In genomic region chr10:109922976-109923921, GRCh38 we compare ENCODE assay signal across 8 cellular contexts. TPM values are rescaled to one million over a fixed set of nuclear protein-coding genes. Genes with fewer than 3 reads are reported as not detected.
DNase-seq lines count a peak whose midpoint lies in the region.

Gene XPNPEP1, minus strand, starts transcription at chr10:109923511. Its CDS starts 78 bp downstream, at chr10:109923433.

- H3K79me2 ChIP-seq in GM23248 (ENCODE audit: insufficient read depth) (peaks cover 50% of the 10 kb centered on the region), Karpas-422 (ENCODE audit: low read length) (peaks cover 49% of the 10 kb centered on the region)

- H3K9me2 ChIP-seq in GM23248 (ENCODE audit: insufficient read depth): no peaks in the 10 kb centered on the region
- H3K9me2 ChIP-seq in Karpas-422 (replicated peaks; ENCODE audit: insufficient read depth, low read length): no peaks in the 10 kb centered on the region

- in situ Hi-C loops in GM23248 (cut with MboI) (no loop called here), SK-MEL-5 (cut with HindIII; ENCODE audit: low pct_unique_long_range_greater_than_20kb, low sequenced_read_pairs) (no loop called here)

- H3K36me3 ChIP-seq in GM23248 (ENCODE audit: low read depth) (no peaks in the 10 kb centered on the region), Karpas-422 (ENCODE audit: insufficient read depth, low read length) (peaks cover 11% of the 10 kb centered on the region)

- peak within 1 kb of the TSS; percentile 70 for H3K27ac ChIP-seq in GM23248
- peak within 1 kb of the TSS; percentile 58 for H3K27ac ChIP-seq in Karpas-422 (ENCODE audit: low read length)

- peak within 1 kb of the TSS; percentile 95 for H3K9ac ChIP-seq in GM23248
- H3K9ac ChIP-seq in Karpas-422 (ENCODE audit: low read length): peak within 1 kb of the TSS; percentile 84

- 0 out of 2 replicates have a peak, but pooled peaks cover 3% of the 10 kb centered on the region for H3F3A ChIP-seq in GM23248 (ENCODE audit: insufficient read depth)

- no peaks in the 10 kb centered on the region for H3K9me3 ChIP-seq in GM23248 (ENCODE audit: low read depth)
- no peaks in the 10 kb centered on the region for H3K9me3 ChIP-seq in Karpas-422 (ENCODE audit: low read length)

- 4 to 5% methylated on average over 54 to 64 of the region's 105 CpGs for WGBS in GM23248 (ENCODE audit: low coverage in 1 of 2, low lambda C conversion rate in 2 of 2, missing lambda C conversion rate in 2 of 2), 2 experiments

- DNase-seq in ELR (ENCODE audit: low read depth) (peak; percentile 89), GM23248 (peak; percentile 96), Karpas-422 (peak; percentile 96), SK-MEL-5 (ENCODE audit: low read depth, low spot score) (peak; percentile 79), germinal center (ENCODE audit: low spot score) (peak; percentile 91), occipital lobe (lab: John Stamatoyannopoulos, UW) (peak; percentile 86), superior temporal gyrus (ENCODE audit: extremely low spot score) (peak; percentile 86)
- peak; percentile 82 for DNase-seq in activated naive CD4-positive, alpha-beta T cell treated with Interleukin-2 at 50 U/mL for 16 hours

- H4K20me1 ChIP-seq in GM23248 (ENCODE audit: insufficient read depth) (no peaks in the 10 kb centered on the region), Karpas-422 (ENCODE audit: insufficient read depth, low read depth, low read length) (no peaks in the 10 kb centered on the region)

- H3K4me3 ChIP-seq in GM23248: peak within 1 kb of the TSS; percentile 79
- H3K4me3 ChIP-seq in Karpas-422 (ENCODE audit: low read length): peak within 1 kb of the TSS; percentile 72

- H3K4me2 ChIP-seq in GM23248 (ENCODE audit: unreplicated experiment) (peak within 1 kb of the TSS; percentile 89), Karpas-422 (ENCODE audit: low read depth, low read length, poor library complexity, severe bottlenecking) (peak within 1 kb of the TSS; percentile 93)

- peak within 1 kb of the TSS; percentile 99 for H2AFZ ChIP-seq in GM23248
- peak within 1 kb of the TSS; percentile 69 for H2AFZ ChIP-seq in Karpas-422 (ENCODE audit: low read length)

- H3K4me1 ChIP-seq in GM23248 (ENCODE audit: insufficient read depth) (peaks cover 11% of the 10 kb centered on the region; the same call in 1 of the 2 replicates), Karpas-422 (ENCODE audit: low read length) (peaks cover 28% of the 10 kb centered on the region)

- H3K27me3 ChIP-seq in GM23248 (replicated peaks; ENCODE audit: insufficient read depth) (no peaks in the 10 kb centered on the region), Karpas-422 (ENCODE audit: low read length) (no peaks in the 10 kb centered on the region)

RNA-seq across cellular contexts. Expression of gene XPNPEP1, which starts in this region (rescaled TPM):
- 108 and 115 TPM in 2 replicates for total RNA-seq in GM23248 (2014; rRNA removed; shearing (Covaris generic))
- polyA plus RNA-seq in GM23248 (2016; fragmentation: Nextera tagmentation; extraction: Ambion mirVana): 48.1 and 48.2 TPM in 2 replicates
- total RNA-seq in Karpas-422 (2014; rRNA removed; shearing (Covaris generic); ENCODE audit: low replicate concordance): 198 and 201 TPM in 2 replicates
- 156 and 186 TPM in 2 replicates for total RNA-seq in SK-MEL-5 (2014; rRNA removed; shearing (Covaris generic))
- polyA plus RNA-seq in SK-MEL-5 (2015; cell fraction: cytosol; rRNA removed): 80.0 and 90.7 TPM in 2 replicates
- polyA plus RNA-seq in SK-MEL-5 (2015; cell fraction: nucleus; rRNA removed): 200 and 231 TPM in 2 replicates
- total RNA-seq in occipital lobe: 88.9 TPM

Comparison
In these comparisons a context has a peak if more than half of its experiments do, and no peak if none do; other contexts are left out.
1. Peak in every context shown above with its lines: DNase-seq, H3K4me3 ChIP-seq and H3K27ac ChIP-seq.